9 cellular contexts compared by ENCODE assay signal in genomic region chr19:34926361-34926684, GRCh38. TPM values are rescaled to one million over a fixed set of nuclear protein-coding genes. Genes with fewer than 3 reads are reported as not detected.
DNase-seq lines count a peak whose midpoint lies in the region; ATAC-seq and TF ChIP-seq lines count a peak whose summit lies in the region.
"Had no signal": no experiment of that assay in that cellular context is flagged by ENCODE, and none has a peak within 500 bp of the region (broad histone marks: within the 10 kb centered on the region; RNA-seq: fewer than 3 reads in every experiment).

No MANE protein-coding gene starts in this region.

- H3K9ac ChIP-seq in iPS-18a (ENCODE audit: low read length) = no peak overlapping the region

- POLR2A ChIA-PET in activated CD8-positive, alpha-beta T cell treated with anti-CD3 and anti-CD28 coated beads for 36 hours (lab: Charles Lee) = no interaction called here

- no peak for TF ChIP-seq CTCF in activated CD8-positive, alpha-beta T cell treated with anti-CD3 and anti-CD28 coated beads for 36 hours (IDR thresholded peaks at IDR 0.05)

- no peak overlapping the region for H3K27ac ChIP-seq in iPS-18a (ENCODE audit: low read length)

- peak overlapping the region; percentile 87 for H3K4me3 Mint-ChIP-seq in T-helper 1 cell treated with Interleukin-12 subunit alpha and Interleukin-12 subunit beta and Interleukin-4 antibody, amounts not matched to agents 30 μg/mL and 1 μg/mL, for 36 hours
- peak overlapping the region; percentile 91 for H3K4me3 Mint-ChIP-seq in activated CD8-positive, alpha-beta T cell treated with anti-CD3 and anti-CD28 coated beads for 36 hours
- H3K4me3 Mint-ChIP-seq in stimulated activated effector memory CD8-positive, alpha-beta T cell treated with anti-CD3 and anti-CD28 coated beads, Interleukin-12 subunit alpha, Interleukin-12 subunit beta, amount 100 ng/mL, for 72 hours = peak overlapping the region; percentile 91

- no peak for ATAC-seq in activated CD8-positive, alpha-beta T cell treated with anti-CD3 and anti-CD28 coated beads for 36 hours
- ATAC-seq in stimulated activated effector memory CD8-positive, alpha-beta T cell treated with anti-CD3 and anti-CD28 coated beads, Interleukin-12 subunit alpha, Interleukin-12 subunit beta, amount 100 ng/mL, for 72 hours = no peak
- no peak for ATAC-seq in GM21825 (IDR thresholded peaks at IDR 0.05; ENCODE audit: unreplicated experiment)

- DNase-seq in T-helper 1 cell = no peak
- no peak for DNase-seq in activated CD8-positive, alpha-beta T cell treated with anti-CD3 and anti-CD28 coated beads for 36 hours
- DNase-seq in stimulated activated effector memory CD8-positive, alpha-beta T cell treated with anti-CD3 and anti-CD28 coated beads, Interleukin-12 subunit alpha, Interleukin-12 subunit beta, amount 100 ng/mL, for 72 hours (ENCODE audit: low spot score in 2 of 2) = no peak
- no peak for DNase-seq in NCI-H2081 (lab: John Stamatoyannopoulos, UW)
- DNase-seq in cerebellum (ENCODE audit: low spot score) = no peak

- no peaks in the 10 kb centered on the region for H3K27me3 ChIP-seq in iPS-18a (ENCODE audit: control insufficient read depth, insufficient read depth, low read length)

- H3K4me3 ChIP-seq in iPS-18a (ENCODE audit: low read length) = peak overlapping the region; percentile 93

- no peak overlapping the region for H3K27ac Mint-ChIP-seq in T-helper 1 cell treated with Interleukin-12 subunit alpha and Interleukin-12 subunit beta and Interleukin-4 antibody, amounts not matched to agents 30 μg/mL and 1 μg/mL, for 36 hours
- no peak overlapping the region for H3K27ac Mint-ChIP-seq in activated CD8-positive, alpha-beta T cell treated with anti-CD3 and anti-CD28 coated beads for 36 hours
- H3K27ac Mint-ChIP-seq in stimulated activated effector memory CD8-positive, alpha-beta T cell treated with anti-CD3 and anti-CD28 coated beads, Interleukin-12 subunit alpha, Interleukin-12 subunit beta, amount 100 ng/mL, for 72 hours = no peak overlapping the region

- H3K36me3 Mint-ChIP-seq in T-helper 1 cell treated with Interleukin-12 subunit alpha and Interleukin-12 subunit beta and Interleukin-4 antibody, amounts not matched to agents 30 μg/mL and 1 μg/mL, for 36 hours (ENCODE audit: low read depth) = peaks cover 5% of the 10 kb centered on the region
- peaks cover 8% of the 10 kb centered on the region for H3K36me3 Mint-ChIP-seq in activated CD8-positive, alpha-beta T cell treated with anti-CD3 and anti-CD28 coated beads for 36 hours (ENCODE audit: low read depth)
- no peaks in the 10 kb centered on the region for H3K36me3 Mint-ChIP-seq in stimulated activated effector memory CD8-positive, alpha-beta T cell treated with anti-CD3 and anti-CD28 coated beads, Interleukin-12 subunit alpha, Interleukin-12 subunit beta, amount 100 ng/mL, for 72 hours

- H3K27me3 Mint-ChIP-seq in T-helper 1 cell treated with Interleukin-12 subunit alpha and Interleukin-12 subunit beta and Interleukin-4 antibody, amounts not matched to agents 30 μg/mL and 1 μg/mL, for 36 hours (ENCODE audit: low read depth) = no peaks in the 10 kb centered on the region
- no peaks in the 10 kb centered on the region for H3K27me3 Mint-ChIP-seq in activated CD8-positive, alpha-beta T cell treated with anti-CD3 and anti-CD28 coated beads for 36 hours

- H3K4me1 ChIP-seq in iPS-18a (ENCODE audit: control insufficient read depth, low read depth, low read length) = no peaks in the 10 kb centered on the region

- peaks cover 6% of the 10 kb centered on the region for H3K36me3 ChIP-seq in iPS-18a (ENCODE audit: control insufficient read depth, low read depth, low read length)

- no peaks in the 10 kb centered on the region for H3K9me3 ChIP-seq in iPS-18a (ENCODE audit: control insufficient read depth, low read depth, low read length)
- H3K9me3 ChIP-seq: mucosa of descending colon had no signal

- peaks cover 12% of the 10 kb centered on the region for H3K4me1 Mint-ChIP-seq in T-helper 1 cell treated with Interleukin-12 subunit alpha and Interleukin-12 subunit beta and Interleukin-4 antibody, amounts not matched to agents 30 μg/mL and 1 μg/mL, for 36 hours (ENCODE audit: low read depth)
- H3K4me1 Mint-ChIP-seq in activated CD8-positive, alpha-beta T cell treated with anti-CD3 and anti-CD28 coated beads for 36 hours (ENCODE audit: low read depth) = peaks cover 12% of the 10 kb centered on the region
- peaks cover 10% of the 10 kb centered on the region for H3K4me1 Mint-ChIP-seq in stimulated activated effector memory CD8-positive, alpha-beta T cell treated with anti-CD3 and anti-CD28 coated beads, Interleukin-12 subunit alpha, Interleukin-12 subunit beta, amount 100 ng/mL, for 72 hours

- peaks cover 2% of the 10 kb centered on the region for H3K9me3 Mint-ChIP-seq in T-helper 1 cell treated with Interleukin-12 subunit alpha and Interleukin-12 subunit beta and Interleukin-4 antibody, amounts not matched to agents 30 μg/mL and 1 μg/mL, for 36 hours
- H3K9me3 Mint-ChIP-seq in activated CD8-positive, alpha-beta T cell treated with anti-CD3 and anti-CD28 coated beads for 36 hours = no peaks in the 10 kb centered on the region
- H3K9me3 Mint-ChIP-seq in stimulated activated effector memory CD8-positive, alpha-beta T cell treated with anti-CD3 and anti-CD28 coated beads, Interleukin-12 subunit alpha, Interleukin-12 subunit beta, amount 100 ng/mL, for 72 hours = no peaks in the 10 kb centered on the region

- CTCF ChIA-PET in activated CD8-positive, alpha-beta T cell treated with anti-CD3 and anti-CD28 coated beads for 36 hours (lab: Charles Lee) = interaction anchor here (1.1 to 2.4 kb wide), 6 partner anchors 32 to 287 kb away, joined by 3 to 9 read pairs (median 4); no protein-coding TSS in a partner anchor

- intact Hi-C loops in activated CD8-positive, alpha-beta T cell treated with anti-CD3 and anti-CD28 coated beads for 36 hours (cut with micrococcal nuclease) = no loop called here

RNA-seq across cellular contexts. Expression of gene ZNF30, which starts 0.4 kb away (rescaled TPM):
- total RNA-seq in activated CD8-positive, alpha-beta T cell treated with anti-CD3 and anti-CD28 coated beads for 36 hours = 1 to 10 TPM; 4.2 to 4.4 TPM
- total RNA-seq in cerebellum = 7.1 TPM

RNA-seq across cellular contexts. Expression of gene ZNF792, which starts 37.7 kb away (rescaled TPM):
- 1 to 10 TPM; 5.1 to 5.6 TPM for total RNA-seq in activated CD8-positive, alpha-beta T cell treated with anti-CD3 and anti-CD28 coated beads for 36 hours
- 17.3 TPM for total RNA-seq in cerebellum
